Comparison of ENCODE assay signal across 8 cellular contexts in the genomic region with DNA sequence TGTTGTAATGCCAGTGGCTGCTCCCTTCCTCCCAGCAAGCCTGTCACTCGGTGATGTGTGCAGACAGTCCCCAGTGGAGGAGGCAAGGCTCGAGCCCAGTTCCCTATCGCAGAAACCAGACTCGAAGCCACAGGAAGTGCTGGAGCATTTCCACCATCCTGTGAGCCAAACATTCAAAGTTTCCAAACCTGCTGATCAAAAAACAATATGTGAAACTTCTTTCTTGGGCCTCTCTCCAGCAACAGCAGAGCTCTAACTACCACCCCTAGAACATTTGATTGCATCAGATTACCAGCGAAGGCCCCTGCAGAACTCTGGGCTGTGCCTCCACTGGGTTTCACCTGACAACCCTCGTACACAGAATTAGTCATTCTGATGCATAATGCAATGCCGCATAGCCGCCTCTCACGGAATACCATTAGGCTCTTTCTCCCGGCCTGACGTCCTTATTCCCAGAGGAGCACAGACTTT.
DNase-seq lines count a peak whose midpoint lies in the region; ATAC-seq and FAIRE-seq lines count a peak whose summit lies in the region.

No MANE protein-coding gene starts in this region.

- H3K27ac Mint-ChIP-seq in activated T-cell treated with anti-CD3 and anti-CD28 coated beads, Interleukin-2, amount 50 U/mL, for 72 hours: peak overlapping the region; percentile 99

- peak overlapping the region; percentile 92 to 98 for H3K4me3 Mint-ChIP-seq in activated T-cell treated with anti-CD3 and anti-CD28 coated beads, Interleukin-2, amount 50 U/mL, for 72 hours

- no peaks in the 10 kb centered on the region for H3K9me3 Mint-ChIP-seq in activated T-cell treated with anti-CD3 and anti-CD28 coated beads, Interleukin-2, amount 50 U/mL, for 72 hours

- peaks cover 6 to 8% of the 10 kb centered on the region in 2 donors for H3K36me3 Mint-ChIP-seq in activated T-cell treated with anti-CD3 and anti-CD28 coated beads, Interleukin-2, amount 50 U/mL, for 72 hours (ENCODE audit: insufficient read depth in 2 of 2)

- H3K4me3 ChIP-seq in Jurkat, Clone E6-1 (ENCODE audit: low read length): no peak overlapping the region

- H3K27me3 Mint-ChIP-seq in activated T-cell treated with anti-CD3 and anti-CD28 coated beads, Interleukin-2, amount 50 U/mL, for 72 hours (ENCODE audit: low read depth): no peaks in the 10 kb centered on the region

- DNase-seq in GM18507 (ENCODE audit: extremely low spot score, insufficient read length, low read depth) (no peak), glomerular endothelial cell (ENCODE audit: extremely low read depth, low read depth, low spot score) (peak; percentile 93), pulmonary artery endothelial cell (ENCODE audit: low read depth, low spot score) (peak; percentile 88), superior temporal gyrus (ENCODE audit: extremely low spot score) (no peak), COLO829 (ENCODE audit: low spot score) (no peak), retina (no peak)
- peak; percentile 44 for DNase-seq in Jurkat, Clone E6-1 (ENCODE audit: low read depth, low spot score)
- DNase-seq in activated T-cell treated with anti-CD3 and anti-CD28 coated beads, Interleukin-2, amount 50 U/mL, for 72 hours: peak; percentile 74 to 85

- ATAC-seq in activated T-cell treated with anti-CD3 and anti-CD28 coated beads, Interleukin-2, amount 50 U/mL, for 72 hours (replicated peaks in 1 of 2): peak; percentile 86 to 87

- peak; percentile 21 for FAIRE-seq in GM18507 (lab: Jason Lieb, UNC)

- peaks cover 100% of the 10 kb centered on the region for H3K4me1 Mint-ChIP-seq in activated T-cell treated with anti-CD3 and anti-CD28 coated beads, Interleukin-2, amount 50 U/mL, for 72 hours (ENCODE audit: low read depth)

Comparison
In these comparisons a context has a peak if more than half of its experiments do, and no peak if none do; other contexts are left out.
1. DNase-seq: peak in Jurkat, Clone E6-1 (single experiment), activated T-cell treated with anti-CD3 and anti-CD28 coated beads, Interleukin-2, amount 50 U/mL, for 72 hours (2 of 2), glomerular endothelial cell (single experiment) and pulmonary artery endothelial cell (single experiment); none in GM18507 (single experiment), superior temporal gyrus (single experiment), COLO829 (single experiment) and retina (single experiment).